22 cellular contexts compared by ENCODE assay signal in genomic region chr6:138645976-138646640, GRCh38.
DNase-seq lines count a peak whose midpoint lies in the region; ATAC-seq and TF ChIP-seq lines count a peak whose summit lies in the region.
"Had no signal": no experiment of that assay in that cellular context is flagged by ENCODE, and none has a peak within 500 bp of the region (broad histone marks: within the 10 kb centered on the region; RNA-seq: fewer than 3 reads in every experiment).

No MANE protein-coding gene starts in this region.

- no peak overlapping the region for H3K56ac ChIP-seq in IMR-90 (ENCODE audit: extremely low read depth, insufficient read depth, low read length)

- H3K9ac ChIP-seq in IMR-90 (ENCODE audit: low read depth, low read length) = no peak overlapping the region

- H3K9me3 Mint-ChIP-seq in activated naive CD8-positive, alpha-beta T cell treated with anti-CD3 and anti-CD28 coated beads, Interleukin-2, amount 50 U/mL, for 24 hours = no peaks in the 10 kb centered on the region
- no peaks in the 10 kb centered on the region for H3K9me3 Mint-ChIP-seq in activated CD8-positive, alpha-beta T cell treated with anti-CD3 and anti-CD28 coated beads for 36 hours
- H3K9me3 Mint-ChIP-seq: CD4-positive, alpha-beta T cell had no signal

- no peak for TF ChIP-seq POLR2A in IMR-90 (IDR thresholded peaks at IDR 0.05; ENCODE audit: low read depth, low read length)

- H4K8ac ChIP-seq in IMR-90 (ENCODE audit: low read depth in 2 of 2, low read length in 2 of 2) = peak overlapping the region in 1 of 2 experiments; percentile 47; a peak in 1 of 4 replicates

- intact Hi-C loops in IMR-90 (cut with micrococcal nuclease) = no loop called here
- intact Hi-C loops in PC-9 (cut with micrococcal nuclease; ENCODE audit: unreplicated experiment) = no loop called here
- intact Hi-C loops in activated CD8-positive, alpha-beta T cell treated with anti-CD3 and anti-CD28 coated beads for 36 hours (cut with micrococcal nuclease) = no loop called here

- H3K4me3 ChIP-seq in IMR-90 (ENCODE audit: insufficient read depth, low read depth, low read length) (no peak overlapping the region), cardiac fibroblast (replicated peaks in 1 of 2; ENCODE audit: low read depth in 2 of 2, low read length in 2 of 2) (no peak overlapping the region), osteoblast (ENCODE audit: insufficient read depth, low read length) (no peak overlapping the region), PC-9 (no peak overlapping the region)

- peak overlapping the region; percentile 14 for H2BK5ac ChIP-seq in IMR-90 (ENCODE audit: low read depth, low read length, poor library complexity, severe bottlenecking)

- no peaks in the 10 kb centered on the region for H3K36me3 Mint-ChIP-seq in activated naive CD8-positive, alpha-beta T cell treated with anti-CD3 and anti-CD28 coated beads, Interleukin-2, amount 50 U/mL, for 24 hours (ENCODE audit: low read depth)
- no peaks in the 10 kb centered on the region for H3K36me3 Mint-ChIP-seq in activated CD8-positive, alpha-beta T cell treated with anti-CD3 and anti-CD28 coated beads for 36 hours (ENCODE audit: low read depth)

- H3K9me3 ChIP-seq in IMR-90 (ENCODE audit: control insufficient read depth, insufficient read depth, low read length) (no peaks in the 10 kb centered on the region), osteoblast (ENCODE audit: low read depth, low read length) (no peaks in the 10 kb centered on the region), PC-9 (ENCODE audit: insufficient read depth, low read depth) (no peaks in the 10 kb centered on the region)

- H3K27ac ChIP-seq in IMR-90 (ENCODE audit: insufficient read depth, low read length) = no peak overlapping the region
- no peak overlapping the region for H3K27ac ChIP-seq in osteoblast (ENCODE audit: low read depth, low read length)
- H3K27ac ChIP-seq in PC-9 = no peak overlapping the region

- no peak overlapping the region for H3K4me3 Mint-ChIP-seq in activated naive CD8-positive, alpha-beta T cell treated with anti-CD3 and anti-CD28 coated beads, Interleukin-2, amount 50 U/mL, for 24 hours
- no peak overlapping the region for H3K4me3 Mint-ChIP-seq in activated CD8-positive, alpha-beta T cell treated with anti-CD3 and anti-CD28 coated beads for 36 hours
- H3K4me3 Mint-ChIP-seq: B cell; CD4-positive, alpha-beta T cell; IgD-negative memory B cell had no signal

- no peak overlapping the region for H2BK120ac ChIP-seq in IMR-90 (ENCODE audit: low read depth, low read length)

- H3F3A ChIP-seq in PC-9 (ENCODE audit: insufficient read depth, low read depth) = no peaks in the 10 kb centered on the region

- DNase-seq in AG08395 (ENCODE audit: low spot score) (peak; percentile 7), IMR-90 (no peak), cardiac fibroblast (ENCODE audit: low read depth in 2 of 2) (peak; percentile 30 to 45), osteoblast (ENCODE audit: insufficient read length, low spot score, missing footprints) (no peak), T-helper 1 cell (no peak), PC-9 (no peak)
- no peak for DNase-seq in activated naive CD8-positive, alpha-beta T cell treated with anti-CD3 and anti-CD28 coated beads, Interleukin-2, amount 50 U/mL, for 24 hours
- no peak for DNase-seq in activated CD8-positive, alpha-beta T cell treated with anti-CD3 and anti-CD28 coated beads for 36 hours
- DNase-seq: ACHN; Calu3; CD4-positive, alpha-beta T cell; DMS53; H7; Kasumi-1; MV-4-11; NCI-H146; NCI-H2081; NCI-H510A treated with DMSO at 0.1 percent for 48 hours; NCI-H82 had no signal

- BruUV-seq in IMR-90 (replicated peaks; lab: Mats Ljungman, UMichigan) (no TSS peak), PC-9 (replicated peaks; lab: Mats Ljungman, UMichigan) (no TSS peak)

- dilution Hi-C loops in IMR-90 (cut with HindIII; ENCODE audit: low sequenced_read_pairs, unreplicated experiment) = no loop called here

- H4K91ac ChIP-seq in IMR-90 (ENCODE audit: insufficient read depth, low read depth, low read length) = no peak overlapping the region

- TF ChIP-seq CTCF in IMR-90 (conservative IDR thresholded peaks at IDR 0.05; ENCODE audit: low read depth, low read length) (no peak), cardiac fibroblast (IDR thresholded peaks at IDR 0.05; ENCODE audit: low read depth, low read length) (no peak), osteoblast (IDR thresholded peaks at IDR 0.05; ENCODE audit: extremely low read depth, low read depth, low read length) (no peak), PC-9 (conservative IDR thresholded peaks at IDR 0.05) (no peak)
- no peak for TF ChIP-seq CTCF in activated CD8-positive, alpha-beta T cell treated with anti-CD3 and anti-CD28 coated beads for 36 hours (IDR thresholded peaks at IDR 0.05)

- H3K79me2 ChIP-seq in osteoblast (ENCODE audit: insufficient read depth, low read length) (peaks cover 3% of the 10 kb centered on the region), PC-9 (ENCODE audit: low read depth) (peaks cover 33% of the 10 kb centered on the region; the same call in 1 of the 2 replicates)

- no peak overlapping the region for H2AK5ac ChIP-seq in IMR-90 (ENCODE audit: low read depth, low read length)

- no peaks in the 10 kb centered on the region for H3K27me3 Mint-ChIP-seq in activated naive CD8-positive, alpha-beta T cell treated with anti-CD3 and anti-CD28 coated beads, Interleukin-2, amount 50 U/mL, for 24 hours
- H3K27me3 Mint-ChIP-seq in activated CD8-positive, alpha-beta T cell treated with anti-CD3 and anti-CD28 coated beads for 36 hours = no peaks in the 10 kb centered on the region
- H3K27me3 Mint-ChIP-seq: B cell; CD4-positive, alpha-beta T cell had no signal

- H2AK9ac ChIP-seq in IMR-90 (replicated peaks; ENCODE audit: low read depth, low read length, poor library complexity) = no peak overlapping the region

- H4K20me1 ChIP-seq in IMR-90 (ENCODE audit: insufficient read depth, low read length) = no peaks in the 10 kb centered on the region
- no peaks in the 10 kb centered on the region for H4K20me1 ChIP-seq in osteoblast (ENCODE audit: insufficient read depth, low read length)
- peaks cover 15% of the 10 kb centered on the region for H4K20me1 ChIP-seq in PC-9 (ENCODE audit: insufficient read depth)

- H3K27ac Mint-ChIP-seq in activated naive CD8-positive, alpha-beta T cell treated with anti-CD3 and anti-CD28 coated beads, Interleukin-2, amount 50 U/mL, for 24 hours = no peak overlapping the region
- H3K27ac Mint-ChIP-seq in activated CD8-positive, alpha-beta T cell treated with anti-CD3 and anti-CD28 coated beads for 36 hours = no peak overlapping the region
- H3K27ac Mint-ChIP-seq: B cell; CD4-positive, alpha-beta T cell; IgD-negative memory B cell had no signal

- H3K4me2 ChIP-seq in IMR-90 (ENCODE audit: low read depth, low read length) (no peak overlapping the region), osteoblast (ENCODE audit: insufficient read depth, low read length) (peak overlapping the region; percentile 81), PC-9 (no peak overlapping the region)

- H4K5ac ChIP-seq in IMR-90 (ENCODE audit: low read depth, low read length) = no peak overlapping the region

- WGBS in IMR-90 (ENCODE audit: extremely low coverage in 2 of 2, insufficient read length in 1 of 2), 2 experiments = no CpG with 5 or more reads among the region's 3 CpGs

- peaks cover 10 to 38% of the 10 kb centered on the region in 2 experiments; a peak in 2 of 4 replicates for H3K79me1 ChIP-seq in IMR-90 (ENCODE audit: low read depth in 1 of 2, low read length in 2 of 2)

- peaks cover 3% of the 10 kb centered on the region; the same call in 1 of the 2 replicates for H3K9me1 ChIP-seq in IMR-90 (ENCODE audit: insufficient read depth, low read length)

- H3K4me1 Mint-ChIP-seq in activated naive CD8-positive, alpha-beta T cell treated with anti-CD3 and anti-CD28 coated beads, Interleukin-2, amount 50 U/mL, for 24 hours = no peaks in the 10 kb centered on the region
- no peaks in the 10 kb centered on the region for H3K4me1 Mint-ChIP-seq in activated CD8-positive, alpha-beta T cell treated with anti-CD3 and anti-CD28 coated beads for 36 hours (ENCODE audit: low read depth)
- H3K4me1 Mint-ChIP-seq: B cell, IgD-negative memory B cell had no signal

- no peak overlapping the region for H3K4ac ChIP-seq in IMR-90 (ENCODE audit: low read depth, low read length)

- no peaks in the 10 kb centered on the region for H3K27me3 ChIP-seq in IMR-90 (ENCODE audit: control insufficient read depth, insufficient read depth, low read length)
- H3K27me3 ChIP-seq in osteoblast (ENCODE audit: insufficient read depth, low read length) = no peaks in the 10 kb centered on the region
- H3K27me3 ChIP-seq in PC-9 (ENCODE audit: insufficient read depth, low read depth) = no peaks in the 10 kb centered on the region

- ATAC-seq in IMR-90 (ENCODE audit: low read depth) = no peak
- ATAC-seq in activated naive CD8-positive, alpha-beta T cell treated with anti-CD3 and anti-CD28 coated beads, Interleukin-2, amount 50 U/mL, for 24 hours = no peak
- no peak for ATAC-seq in activated CD8-positive, alpha-beta T cell treated with anti-CD3 and anti-CD28 coated beads for 36 hours
- ATAC-seq: Panc1 had no signal

- POLR2A ChIA-PET in IMR-90 (lab: Charles Lee; ENCODE audit: unreplicated experiment) = no interaction called here
- POLR2A ChIA-PET in PC-9 (lab: Charles Lee; ENCODE audit: unreplicated experiment) = no interaction called here
- POLR2A ChIA-PET in activated CD8-positive, alpha-beta T cell treated with anti-CD3 and anti-CD28 coated beads for 36 hours (lab: Charles Lee) = no interaction called here

- no peak overlapping the region for H2BK20ac ChIP-seq in IMR-90 (ENCODE audit: low read depth, low read length)

- H2BK15ac ChIP-seq in IMR-90 (ENCODE audit: low read depth, low read length) = 0 out of 3 replicates have a peak overlapping the region, but pooled peaks have one; percentile 25

- TF ChIP-seq RAD21 in IMR-90 (IDR thresholded peaks at IDR 0.05; ENCODE audit: low read length) = no peak

- H3K36me3 ChIP-seq in IMR-90 (ENCODE audit: control insufficient read depth, insufficient read depth, low read length) (no peaks in the 10 kb centered on the region), osteoblast (ENCODE audit: insufficient read depth, low read length) (no peaks in the 10 kb centered on the region), PC-9 (ENCODE audit: low read depth) (peaks cover 6% of the 10 kb centered on the region; the same call in 1 of the 2 replicates)

- CTCF ChIA-PET in IMR-90 (lab: Yijun Ruan, JAX) (interaction anchor here (0.6 to 1.0 kb wide), 3 partner anchors 46 to 120 kb away, joined by 3 read pairs; no protein-coding TSS in a partner anchor), PC-9 (lab: Charles Lee) (interaction anchor here (0.7 kb wide), 1 partner anchor 508 kb away, joined by 3 read pairs; no protein-coding TSS in a partner anchor)
- CTCF ChIA-PET in activated CD8-positive, alpha-beta T cell treated with anti-CD3 and anti-CD28 coated beads for 36 hours (lab: Charles Lee) = interaction anchor here (1.1 kb wide), 1 partner anchor 56 kb away, joined by 3 read pairs; no protein-coding TSS in a partner anchor

- H2AFZ ChIP-seq in IMR-90 (replicated peaks; ENCODE audit: low read length, poor library complexity) = no peak overlapping the region
- no peak overlapping the region for H2AFZ ChIP-seq in osteoblast (ENCODE audit: low read length)
- no peak overlapping the region for H2AFZ ChIP-seq in PC-9

- H3K4me1 ChIP-seq in IMR-90 (ENCODE audit: control insufficient read depth, insufficient read depth, low read length) = no peaks in the 10 kb centered on the region
- H3K4me1 ChIP-seq in osteoblast (ENCODE audit: insufficient read depth, low read length) = peaks cover 6% of the 10 kb centered on the region
- H3K4me1 ChIP-seq in PC-9 (replicated peaks; ENCODE audit: insufficient read depth) = no peaks in the 10 kb centered on the region

- H3K14ac ChIP-seq in IMR-90 (replicated peaks; ENCODE audit: low read depth, low read length) = no peak overlapping the region

- in situ Hi-C loops in IMR-90 (cut with MboI; ENCODE audit: low sequenced_read_pairs) = no loop called here

- H3K9me2 ChIP-seq in PC-9 (ENCODE audit: insufficient read depth) = no peaks in the 10 kb centered on the region

- no peak overlapping the region for H3K23ac ChIP-seq in IMR-90 (ENCODE audit: low read depth, low read length)

- H3K18ac ChIP-seq in IMR-90 (ENCODE audit: low read depth, low read length) = no peak overlapping the region

Comparison
In these comparisons a context has a peak if more than half of its experiments do, and no peak if none do; other contexts are left out.
1. DNase-seq: peak in AG08395 (single experiment) and cardiac fibroblast (2 of 2); none in IMR-90 (single experiment), osteoblast (single experiment), T-helper 1 cell (0 of 5), PC-9 (0 of 2), activated naive CD8-positive, alpha-beta T cell treated with anti-CD3 and anti-CD28 coated beads, Interleukin-2, amount 50 U/mL, for 24 hours (single experiment) and activated CD8-positive, alpha-beta T cell treated with anti-CD3 and anti-CD28 coated beads for 36 hours (single experiment).